ENCODE assay signal across 15 cellular contexts in genomic region chr11:89436071-89436470, GRCh38. TPM values are rescaled to one million over a fixed set of nuclear protein-coding genes. Genes with fewer than 3 reads are reported as not detected.
DNase-seq lines count a peak whose midpoint lies in the region; ATAC-seq, FAIRE-seq and TF ChIP-seq lines count a peak whose summit lies in the region.
"Had no signal": no experiment of that assay in that cellular context is flagged by ENCODE, and none has a peak within 500 bp of the region (broad histone marks: within the 10 kb centered on the region; RNA-seq: fewer than 3 reads in every experiment).

No MANE protein-coding gene starts in this region.

- H3K36me3 Mint-ChIP-seq in nephron progenitor cell (ENCODE audit: low read depth): peaks cover 8% of the 10 kb centered on the region
- no peaks in the 10 kb centered on the region for H3K36me3 Mint-ChIP-seq in natural killer cell treated with Interleukin-12 subunit alpha and Interleukin-12 subunit beta and Interleukin-15 and Interleukin-18, amount 100 ng/mL, for 72 hours
- H3K36me3 Mint-ChIP-seq: brain had no signal

- no peaks in the 10 kb centered on the region for H3K9me3 ChIP-seq in prostate gland
- H3K9me3 ChIP-seq: esophagus squamous epithelium had no signal

- no peaks in the 10 kb centered on the region for H3K9me3 Mint-ChIP-seq in nephron progenitor cell
- H3K9me3 Mint-ChIP-seq in natural killer cell treated with Interleukin-12 subunit alpha and Interleukin-12 subunit beta and Interleukin-15 and Interleukin-18, amount 100 ng/mL, for 72 hours: peaks cover 3% of the 10 kb centered on the region
- H3K9me3 Mint-ChIP-seq: activated T-helper 1 cell treated with anti-CD3 and anti-CD28 coated beads, Interleukin-12 subunit alpha, Interleukin-12 subunit beta, Interleukin-2, Interleukin-4 antibody, amounts not matched to agents 30 ng/mL and 10 ng/mL and 1 ng/mL, durations not matched to agents 14 hours and 24 hours and 36 hours had no signal

- H3K4me3 Mint-ChIP-seq in nephron progenitor cell: no peak overlapping the region
- no peak overlapping the region for H3K4me3 Mint-ChIP-seq in natural killer cell treated with Interleukin-12 subunit alpha and Interleukin-12 subunit beta and Interleukin-15 and Interleukin-18, amount 100 ng/mL, for 72 hours
- H3K4me3 Mint-ChIP-seq: activated T-helper 1 cell treated with anti-CD3 and anti-CD28 coated beads, Interleukin-12 subunit alpha, Interleukin-12 subunit beta, Interleukin-2, Interleukin-4 antibody, amounts not matched to agents 30 ng/mL and 10 ng/mL and 1 ng/mL, durations not matched to agents 14 hours and 24 hours and 36 hours; brain had no signal

- H3K27me3 Mint-ChIP-seq in nephron progenitor cell (ENCODE audit: low read depth, poor library complexity): peaks cover 3% of the 10 kb centered on the region
- no peaks in the 10 kb centered on the region for H3K27me3 Mint-ChIP-seq in natural killer cell treated with Interleukin-12 subunit alpha and Interleukin-12 subunit beta and Interleukin-15 and Interleukin-18, amount 100 ng/mL, for 72 hours
- H3K27me3 Mint-ChIP-seq: brain had no signal

- TF ChIP-seq POLR2A in prostate gland (IDR thresholded peaks at IDR 0.05): no peak

- H3K4me1 Mint-ChIP-seq in nephron progenitor cell: peaks cover 9% of the 10 kb centered on the region
- no peaks in the 10 kb centered on the region for H3K4me1 Mint-ChIP-seq in natural killer cell treated with Interleukin-12 subunit alpha and Interleukin-12 subunit beta and Interleukin-15 and Interleukin-18, amount 100 ng/mL, for 72 hours (ENCODE audit: low read depth in 2 of 2)

- no peak for ATAC-seq in GM19397 (IDR thresholded peaks at IDR 0.05; ENCODE audit: unreplicated experiment)
- no peak for ATAC-seq in natural killer cell treated with Interleukin-12 subunit alpha and Interleukin-12 subunit beta and Interleukin-15 and Interleukin-18, amount 100 ng/mL, for 72 hours

- H3K27me3 ChIP-seq in prostate gland (replicated peaks; ENCODE audit: insufficient read depth): no peaks in the 10 kb centered on the region
- H3K27me3 ChIP-seq: esophagus squamous epithelium had no signal

- H3K27ac Mint-ChIP-seq in nephron progenitor cell: no peak overlapping the region
- H3K27ac Mint-ChIP-seq in natural killer cell treated with Interleukin-12 subunit alpha and Interleukin-12 subunit beta and Interleukin-15 and Interleukin-18, amount 100 ng/mL, for 72 hours: no peak overlapping the region
- H3K27ac Mint-ChIP-seq: activated T-helper 1 cell treated with anti-CD3 and anti-CD28 coated beads, Interleukin-12 subunit alpha, Interleukin-12 subunit beta, Interleukin-2, Interleukin-4 antibody, amounts not matched to agents 30 ng/mL and 10 ng/mL and 1 ng/mL, durations not matched to agents 14 hours and 24 hours and 36 hours had no signal

- no peaks in the 10 kb centered on the region for H3K36me3 ChIP-seq in prostate gland
- H3K36me3 ChIP-seq: esophagus squamous epithelium had no signal

- intact Hi-C loops in prostate gland (cut with DNase I): no loop called here

- TF ChIP-seq CTCF in D721Med (IDR thresholded peaks at IDR 0.05; ENCODE audit: insufficient read depth, missing control alignments): no peak
- no peak for TF ChIP-seq CTCF in epithelial cell of esophagus (IDR thresholded peaks at IDR 0.05; ENCODE audit: insufficient read depth, low read depth, low read length, missing control alignments)
- TF ChIP-seq CTCF in nephron progenitor cell (IDR thresholded peaks at IDR 0.05): no peak
- no peak for TF ChIP-seq CTCF in prostate gland (IDR thresholded peaks at IDR 0.05)

- WGBS in prostate gland: 24% methylated on average over 3 of the region's 3 CpGs

- no peak for DNase-seq in D721Med (ENCODE audit: insufficient read length, low spot score)
- DNase-seq in LHCN-M2 (ENCODE audit: low read depth): peak; percentile 0
- DNase-seq in epithelial cell of esophagus (ENCODE audit: low read depth): peak; percentile 84
- DNase-seq in nephron progenitor cell: peak; percentile 20
- no peak for DNase-seq in cerebellum (ENCODE audit: low spot score)
- DNase-seq in natural killer cell treated with Interleukin-12 subunit alpha and Interleukin-12 subunit beta and Interleukin-15 and Interleukin-18, amount 100 ng/mL, for 72 hours (ENCODE audit: low spot score): no peak
- DNase-seq in prostate gland (ENCODE audit: low spot score): no peak
- DNase-seq: activated CD4-positive, CD25-positive, alpha-beta regulatory T cell treated with anti-CD3 and anti-CD28 coated beads, Interleukin-2, amount 50 U/mL, for 72 hours; esophagus squamous epithelium; stimulated activated naive CD4-positive, alpha-beta T cell had no signal

- H3K4me3 ChIP-seq in epithelial cell of esophagus (ENCODE audit: low read length) (no peak overlapping the region), prostate gland (no peak overlapping the region)
- H3K4me3 ChIP-seq: esophagus squamous epithelium had no signal

- peak; percentile 86 for FAIRE-seq in D721Med (lab: Jason Lieb, UNC)
- FAIRE-seq: keratinocyte had no signal

- no peaks in the 10 kb centered on the region for H3K4me1 ChIP-seq in prostate gland (replicated peaks)
- H3K4me1 ChIP-seq: esophagus squamous epithelium had no signal

- H3K27ac ChIP-seq in prostate gland: no peak overlapping the region
- H3K27ac ChIP-seq: esophagus squamous epithelium, HL-60 had no signal

RNA-seq across cellular contexts. Expression of gene NOX4, which starts 55.1 kb away (rescaled TPM):
- total RNA-seq in LHCN-M2 (2014; rRNA removed) (2.2 TPM in 1 of 2 replicates, not detected in the other), cerebellum (5.3 TPM), prostate gland (1 to 10 TPM in 1 of 2 donors, under 1 TPM in 1; 0.62 to 1.6 TPM)
- polyA plus RNA-seq in LHCN-M2 (2012): 0.32 TPM
- not detected for total RNA-seq in natural killer cell treated with Interleukin-12 subunit alpha and Interleukin-12 subunit beta and Interleukin-15 and Interleukin-18, amount 100 ng/mL, for 72 hours
- total RNA-seq: activated T-helper 1 cell treated with anti-CD3 and anti-CD28 coated beads, Interleukin-12 subunit alpha, Interleukin-12 subunit beta, Interleukin-2, Interleukin-4 antibody, amounts not matched to agents 30 ng/mL and 10 ng/mL and 1 ng/mL, durations not matched to agents 14 hours and 24 hours and 36 hours had no signal
- polyA plus RNA-seq: keratinocyte had no signal

Comparison
In these comparisons a context has a peak if more than half of its experiments do, and no peak if none do; other contexts are left out.
1. DNase-seq: peak in LHCN-M2 (single experiment), epithelial cell of esophagus (single experiment) and nephron progenitor cell (single experiment); none in D721Med (single experiment), cerebellum (single experiment), natural killer cell treated with Interleukin-12 subunit alpha and Interleukin-12 subunit beta and Interleukin-15 and Interleukin-18, amount 100 ng/mL, for 72 hours (single experiment) and prostate gland (single experiment).